ENCODE assay signal across 16 cellular contexts in the genomic region with DNA sequence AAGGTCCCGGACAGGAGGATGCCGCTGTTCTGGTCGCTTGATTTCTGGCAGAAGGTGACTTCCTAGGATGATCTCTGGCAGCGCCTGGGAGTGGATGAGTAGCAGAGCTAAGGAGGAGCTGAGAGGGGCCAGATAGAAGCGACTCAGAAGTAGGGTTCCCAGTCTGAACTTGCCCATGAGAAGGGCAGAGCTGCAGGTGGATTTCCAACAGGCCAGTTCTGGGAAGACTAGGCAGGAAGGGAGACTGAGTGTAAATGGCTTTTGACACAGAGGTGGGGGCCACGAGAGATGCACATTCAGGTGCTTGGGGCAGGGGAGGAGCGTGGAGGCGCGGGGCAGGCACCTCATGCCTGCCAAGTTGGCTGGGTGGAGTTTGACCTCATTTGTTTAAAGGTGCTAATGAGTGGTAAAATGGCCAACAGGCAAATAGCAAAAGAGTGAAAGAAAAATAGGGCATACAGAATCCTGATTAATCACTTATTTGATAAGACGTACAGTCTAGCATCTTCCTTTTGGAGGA. TPM values are rescaled to one million over a fixed set of nuclear protein-coding genes. Genes with fewer than 3 reads are reported as not detected.
A peak's percentile ranks its signal among the peaks of the same experiment; 100 is the strongest.
DNase-seq lines count a peak whose midpoint lies in the region; ATAC-seq and TF ChIP-seq lines count a peak whose summit lies in the region.
"Had no signal": no experiment of that assay in that cellular context is flagged by ENCODE, and none has a peak within 500 bp of the region (broad histone marks: within the 10 kb centered on the region; RNA-seq: fewer than 3 reads in every experiment).

No MANE protein-coding gene starts in this region.

- H3K9me3 Mint-ChIP-seq in CD4-positive, alpha-beta memory T cell: no peaks in the 10 kb centered on the region

- H3K27ac Mint-ChIP-seq in CD4-positive, alpha-beta memory T cell: peak overlapping the region; percentile 32 to 85 (median 68)

- peak overlapping the region; percentile 63 for H3K4me2 ChIP-seq in OCI-LY1 (ENCODE audit: low read length)
- H3K4me2 ChIP-seq: BLaER1 had no signal

- H3K27me3 Mint-ChIP-seq in CD4-positive, alpha-beta memory T cell: no peaks in the 10 kb centered on the region

- POLR2A ChIA-PET in CD4-positive, alpha-beta memory T cell (lab: Charles Lee; ENCODE audit: partially characterized antibody): no interaction called here

- no peak overlapping the region for H3K4me3 ChIP-seq in CD4-positive, alpha-beta memory T cell (ENCODE audit: low read length in 2 of 2)
- H3K4me3 ChIP-seq in OCI-LY1 (ENCODE audit: low read depth, low read length, poor library complexity, severe bottlenecking) (peak overlapping the region; percentile 47), body of pancreas (no peak overlapping the region)
- H3K4me3 ChIP-seq: BLaER1, colonic mucosa, SK-N-MC, suprapubic skin had no signal

- DNase-seq in CD4-positive, alpha-beta memory T cell: no peak
- DNase-seq in foreskin keratinocyte (peak; percentile 17 to 74), NCI-H510A treated with DMSO at 0.1 percent for 48 hours (lab: John Stamatoyannopoulos, UW) (no peak), body of pancreas (no peak), COLO829 (ENCODE audit: low spot score) (no peak)
- DNase-seq: activated CD8-positive, alpha-beta memory T cell treated with anti-CD3 and anti-CD28 coated beads, Interleukin-2, amount 50 U/mL, for 48 hours; colonic mucosa; hypothalamus; NCI-H2081 had no signal

- no peaks in the 10 kb centered on the region for H4K20me1 ChIP-seq in OCI-LY1 (ENCODE audit: insufficient read depth, low read length)

- no peaks in the 10 kb centered on the region for H3K27me3 ChIP-seq in CD4-positive, alpha-beta memory T cell (ENCODE audit: insufficient read depth, low read length)
- H3K27me3 ChIP-seq in OCI-LY1 (ENCODE audit: insufficient read depth, low read length): no peaks in the 10 kb centered on the region
- H3K27me3 ChIP-seq in foreskin keratinocyte: no peaks in the 10 kb centered on the region
- no peaks in the 10 kb centered on the region for H3K27me3 ChIP-seq in body of pancreas
- H3K27me3 ChIP-seq: BLaER1, colonic mucosa, suprapubic skin had no signal

- TF ChIP-seq POLR2A in body of pancreas (IDR thresholded peaks at IDR 0.05): no peak

- 0 out of 2 replicates have a peak, but pooled peaks cover 4% of the 10 kb centered on the region for H3F3A ChIP-seq in OCI-LY1 (ENCODE audit: insufficient read depth, low read length)

- 65% methylated on average over 10 of the region's 10 CpGs for WGBS in body of pancreas, 2 donors

- H2AFZ ChIP-seq in OCI-LY1 (ENCODE audit: low read length): no peak overlapping the region

- peaks cover 50% of the 10 kb centered on the region for H3K4me1 ChIP-seq in CD4-positive, alpha-beta memory T cell (ENCODE audit: insufficient read depth, low read length)
- H3K4me1 ChIP-seq in OCI-LY1 (ENCODE audit: insufficient read depth, low read length, severe bottlenecking) (peaks cover 83% of the 10 kb centered on the region), foreskin keratinocyte (peaks cover 11% of the 10 kb centered on the region), body of pancreas (peaks cover 45% of the 10 kb centered on the region)
- H3K4me1 ChIP-seq: BLaER1, colonic mucosa had no signal

- H3K9ac ChIP-seq in OCI-LY1 (ENCODE audit: low read length): peak overlapping the region; percentile 59
- H3K9ac ChIP-seq: BLaER1 had no signal

- CTCF ChIA-PET in CD4-positive, alpha-beta memory T cell (lab: Charles Lee; ENCODE audit: partially characterized antibody): interaction anchor here (1.4 to 2.2 kb wide), 2 partner anchors 14 to 154 kb away, joined by 4 to 10 read pairs; no protein-coding TSS in a partner anchor

- no peaks in the 10 kb centered on the region for H3K9me2 ChIP-seq in OCI-LY1 (ENCODE audit: low read depth, low read length)

- ATAC-seq in GM19467 (IDR thresholded peaks at IDR 0.05; ENCODE audit: unreplicated experiment): peak; percentile 6
- ATAC-seq in foreskin keratinocyte: peak; percentile 89
- no peak for ATAC-seq in body of pancreas
- no peak for ATAC-seq in GM19397 (IDR thresholded peaks at IDR 0.05; ENCODE audit: unreplicated experiment)

- H3K4me3 Mint-ChIP-seq in CD4-positive, alpha-beta memory T cell: peak overlapping the region in 4 of 8 donors; percentile 11 to 27 (median 16)

- H3K36me3 Mint-ChIP-seq in CD4-positive, alpha-beta memory T cell: peaks cover 21 to 57% of the 10 kb centered on the region in 2 donors

- no peak overlapping the region for H3K27ac ChIP-seq in CD4-positive, alpha-beta memory T cell (ENCODE audit: low read depth, low read length)
- peak overlapping the region; percentile 88 for H3K27ac ChIP-seq in OCI-LY1 (ENCODE audit: low read depth, low read length, poor library complexity, severe bottlenecking)
- no peak overlapping the region for H3K27ac ChIP-seq in foreskin keratinocyte
- no peak overlapping the region for H3K27ac ChIP-seq in body of pancreas
- H3K27ac ChIP-seq: BLaER1, colonic mucosa, SK-N-MC, suprapubic skin had no signal

- peaks cover 97% of the 10 kb centered on the region for H3K79me2 ChIP-seq in OCI-LY1 (ENCODE audit: insufficient read depth, low read length)

- H3K36me3 ChIP-seq in CD4-positive, alpha-beta memory T cell (ENCODE audit: insufficient read depth, low read length): peaks cover 8% of the 10 kb centered on the region
- peaks cover 48% of the 10 kb centered on the region for H3K36me3 ChIP-seq in OCI-LY1 (ENCODE audit: insufficient read depth, low read length)
- H3K36me3 ChIP-seq in body of pancreas (replicated peaks in 1 of 2; ENCODE audit: insufficient read depth in 1 of 2, low read depth in 2 of 2): no peaks in the 10 kb centered on the region
- H3K36me3 ChIP-seq: colonic mucosa, suprapubic skin had no signal

- H3K9me3 ChIP-seq in CD4-positive, alpha-beta memory T cell (ENCODE audit: control insufficient read depth in 1 of 2, low read length in 2 of 2): no peaks in the 10 kb centered on the region
- H3K9me3 ChIP-seq in OCI-LY1 (ENCODE audit: low read length): no peaks in the 10 kb centered on the region
- H3K9me3 ChIP-seq in body of pancreas: no peaks in the 10 kb centered on the region
- H3K9me3 ChIP-seq: colonic mucosa, suprapubic skin had no signal

- TF ChIP-seq CTCF in OCI-LY1 (IDR thresholded peaks at IDR 0.05; ENCODE audit: low read length) (no peak), foreskin keratinocyte (conservative IDR thresholded peaks at IDR 0.05) (no peak), body of pancreas (IDR thresholded peaks at IDR 0.05) (no peak)

- intact Hi-C loops in CD4-positive, alpha-beta memory T cell (cut with micrococcal nuclease): no loop called here
- intact Hi-C loops in body of pancreas (cut with DNase I): no loop called here

- H3K4me1 Mint-ChIP-seq in CD4-positive, alpha-beta memory T cell: peaks cover 56 to 75% (median 66%) of the 10 kb centered on the region in 4 donors

RNA-seq across cellular contexts. Expression of gene SHH, which starts 58.8 kb away (rescaled TPM):
- total RNA-seq in CD4-positive, alpha-beta memory T cell: not detected
- polyA plus RNA-seq in CD4-positive, alpha-beta memory T cell: under 1 TPM in 1 of 2 donors, not detected in 1; 0.03 TPM
- 0.11 TPM in 1 of 2 replicates, not detected in the other for total RNA-seq in foreskin keratinocyte
- 0.01 and 0.06 TPM in 2 replicates for polyA plus RNA-seq in foreskin keratinocyte
- total RNA-seq in body of pancreas: under 1 TPM; 0.33 to 0.78 TPM
- total RNA-seq: H1 had no signal
- polyA plus RNA-seq: H1 had no signal

Comparison
In these comparisons a context has a peak if more than half of its experiments do, and no peak if none do; other contexts are left out.
1. DNase-seq: peak in foreskin keratinocyte (2 of 2); none in CD4-positive, alpha-beta memory T cell (0 of 5), NCI-H510A treated with DMSO at 0.1 percent for 48 hours (single experiment), body of pancreas (0 of 4) and COLO829 (single experiment).
2. ATAC-seq: peak in GM19467 (single experiment) and foreskin keratinocyte (single experiment); none in body of pancreas (single experiment) and GM19397 (single experiment).